ENCODE assay signal across 1 cellular context in the genomic region with DNA sequence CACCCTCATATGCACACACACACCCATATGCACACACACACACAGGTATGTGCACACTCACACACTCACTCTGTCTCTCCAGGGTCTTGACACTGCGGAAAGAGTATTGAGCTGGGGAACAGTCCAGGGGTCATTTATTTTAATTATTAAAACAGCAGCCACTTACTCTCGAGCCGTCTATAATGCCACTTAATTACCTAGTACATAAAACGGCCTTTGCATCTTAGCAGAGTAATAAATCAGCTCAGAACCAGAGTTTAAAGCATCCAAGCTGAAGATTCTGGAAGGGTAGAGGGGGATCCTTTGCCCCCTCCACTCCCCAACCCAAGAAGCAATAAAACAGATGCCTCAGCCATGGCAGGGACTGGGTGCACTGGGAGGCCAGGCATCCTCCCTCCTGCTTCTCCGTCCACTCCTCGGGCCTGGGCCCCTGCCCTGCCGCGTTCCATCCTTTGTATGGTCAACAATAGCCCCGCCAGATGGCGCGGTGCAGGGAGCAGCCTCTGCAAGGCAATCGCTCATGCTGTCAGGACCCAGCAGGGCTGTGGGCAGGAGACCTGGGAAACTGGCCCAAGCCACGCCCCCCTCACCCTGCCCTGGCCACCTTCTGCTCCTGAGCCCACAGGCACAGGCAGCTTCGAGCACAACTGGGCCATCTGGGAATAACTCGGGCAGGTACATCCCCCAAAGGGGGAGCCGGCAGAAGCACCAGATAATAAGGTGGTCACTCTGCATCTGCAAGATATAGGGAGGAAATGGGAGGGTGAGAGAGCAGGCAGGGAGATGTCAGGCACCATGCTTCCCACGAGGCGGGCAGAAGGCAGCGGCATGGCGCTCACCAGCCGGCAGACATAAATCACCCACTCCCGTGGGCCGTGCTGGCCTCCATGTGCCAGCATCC.
TF ChIP-seq lines count a peak whose summit lies in the region.

No MANE protein-coding gene starts in this region.

TF ChIP-seq in HEK293, 187 proteins besides CTCF, POLR2A, EP300 and RAD21 (continued from another document and continues in another):
- TF ChIP-seq, protein P1, sequence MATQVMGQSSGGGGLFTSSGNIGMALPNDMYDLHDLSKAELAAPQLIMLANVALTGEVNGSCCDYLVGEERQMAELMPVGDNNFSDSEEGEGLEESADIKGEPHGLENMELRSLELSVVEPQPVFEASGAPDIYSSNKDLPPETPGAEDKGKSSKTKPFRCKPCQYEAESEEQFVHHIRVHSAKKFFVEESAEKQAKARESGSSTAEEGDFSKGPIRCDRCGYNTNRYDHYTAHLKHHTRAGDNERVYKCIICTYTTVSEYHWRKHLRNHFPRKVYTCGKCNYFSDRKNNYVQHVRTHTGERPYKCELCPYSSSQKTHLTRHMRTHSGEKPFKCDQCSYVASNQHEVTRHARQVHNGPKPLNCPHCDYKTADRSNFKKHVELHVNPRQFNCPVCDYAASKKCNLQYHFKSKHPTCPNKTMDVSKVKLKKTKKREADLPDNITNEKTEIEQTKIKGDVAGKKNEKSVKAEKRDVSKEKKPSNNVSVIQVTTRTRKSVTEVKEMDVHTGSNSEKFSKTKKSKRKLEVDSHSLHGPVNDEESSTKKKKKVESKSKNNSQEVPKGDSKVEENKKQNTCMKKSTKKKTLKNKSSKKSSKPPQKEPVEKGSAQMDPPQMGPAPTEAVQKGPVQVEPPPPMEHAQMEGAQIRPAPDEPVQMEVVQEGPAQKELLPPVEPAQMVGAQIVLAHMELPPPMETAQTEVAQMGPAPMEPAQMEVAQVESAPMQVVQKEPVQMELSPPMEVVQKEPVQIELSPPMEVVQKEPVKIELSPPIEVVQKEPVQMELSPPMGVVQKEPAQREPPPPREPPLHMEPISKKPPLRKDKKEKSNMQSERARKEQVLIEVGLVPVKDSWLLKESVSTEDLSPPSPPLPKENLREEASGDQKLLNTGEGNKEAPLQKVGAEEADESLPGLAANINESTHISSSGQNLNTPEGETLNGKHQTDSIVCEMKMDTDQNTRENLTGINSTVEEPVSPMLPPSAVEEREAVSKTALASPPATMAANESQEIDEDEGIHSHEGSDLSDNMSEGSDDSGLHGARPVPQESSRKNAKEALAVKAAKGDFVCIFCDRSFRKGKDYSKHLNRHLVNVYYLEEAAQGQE (tag by site-specific recombination; IDR thresholded peaks at IDR 0.05), result no peak
- TF ChIP-seq, protein P2, sequence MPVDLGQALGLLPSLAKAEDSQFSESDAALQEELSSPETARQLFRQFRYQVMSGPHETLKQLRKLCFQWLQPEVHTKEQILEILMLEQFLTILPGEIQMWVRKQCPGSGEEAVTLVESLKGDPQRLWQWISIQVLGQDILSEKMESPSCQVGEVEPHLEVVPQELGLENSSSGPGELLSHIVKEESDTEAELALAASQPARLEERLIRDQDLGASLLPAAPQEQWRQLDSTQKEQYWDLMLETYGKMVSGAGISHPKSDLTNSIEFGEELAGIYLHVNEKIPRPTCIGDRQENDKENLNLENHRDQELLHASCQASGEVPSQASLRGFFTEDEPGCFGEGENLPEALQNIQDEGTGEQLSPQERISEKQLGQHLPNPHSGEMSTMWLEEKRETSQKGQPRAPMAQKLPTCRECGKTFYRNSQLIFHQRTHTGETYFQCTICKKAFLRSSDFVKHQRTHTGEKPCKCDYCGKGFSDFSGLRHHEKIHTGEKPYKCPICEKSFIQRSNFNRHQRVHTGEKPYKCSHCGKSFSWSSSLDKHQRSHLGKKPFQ (tag by site-specific recombination; IDR thresholded peaks at IDR 0.05), result no peak
- no peak for TF ChIP-seq ZNF426 (tag by site-specific recombination; IDR thresholded peaks at IDR 0.05)
- peak; percentile 31; the same call in 1 of the 2 replicates for TF ChIP-seq ZNF24 (tag by site-specific recombination; IDR thresholded peaks at IDR 0.05)
- TF ChIP-seq GLI2 (tag by site-specific recombination; IDR thresholded peaks at IDR 0.05; ENCODE audit: borderline replicate concordance, low read depth), result no peak
- no peak for TF ChIP-seq PRDM1 (tag by site-specific recombination; IDR thresholded peaks at IDR 0.05)
- no peak for TF ChIP-seq ZNF292 (tag by site-specific recombination; IDR thresholded peaks at IDR 0.05; ENCODE audit: borderline replicate concordance, low read depth)
- TF ChIP-seq, protein P3, sequence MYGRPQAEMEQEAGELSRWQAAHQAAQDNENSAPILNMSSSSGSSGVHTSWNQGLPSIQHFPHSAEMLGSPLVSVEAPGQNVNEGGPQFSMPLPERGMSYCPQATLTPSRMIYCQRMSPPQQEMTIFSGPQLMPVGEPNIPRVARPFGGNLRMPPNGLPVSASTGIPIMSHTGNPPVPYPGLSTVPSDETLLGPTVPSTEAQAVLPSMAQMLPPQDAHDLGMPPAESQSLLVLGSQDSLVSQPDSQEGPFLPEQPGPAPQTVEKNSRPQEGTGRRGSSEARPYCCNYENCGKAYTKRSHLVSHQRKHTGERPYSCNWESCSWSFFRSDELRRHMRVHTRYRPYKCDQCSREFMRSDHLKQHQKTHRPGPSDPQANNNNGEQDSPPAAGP (tag by site-specific recombination; IDR thresholded peaks at IDR 0.05), result peak; percentile 69; the same call in 1 of the 2 replicates
- TF ChIP-seq ZNF768 (tag by site-specific recombination; IDR thresholded peaks at IDR 0.05), result no peak
- TF ChIP-seq ZNF23 (tag by site-specific recombination; IDR thresholded peaks at IDR 0.05; ENCODE audit: borderline replicate concordance), result no peak
- TF ChIP-seq SALL2 (tag by site-specific recombination; IDR thresholded peaks at IDR 0.05; ENCODE audit: borderline replicate concordance), result no peak
- peak; percentile 43; the same call in 1 of the 2 replicates for TF ChIP-seq ZXDB (tag by site-specific recombination; IDR thresholded peaks at IDR 0.05)
- peak; percentile 57 for TF ChIP-seq ZNF76 (tag by site-specific recombination; IDR thresholded peaks at IDR 0.05; ENCODE audit: borderline replicate concordance, low read depth)
- no peak for TF ChIP-seq ZNF513 (tag by site-specific recombination; IDR thresholded peaks at IDR 0.05)
- no peak for TF ChIP-seq ZNF704 (tag by site-specific recombination; IDR thresholded peaks at IDR 0.05)
- TF ChIP-seq ZNF558 (tag by site-specific recombination; IDR thresholded peaks at IDR 0.05), result no peak
- no peak for TF ChIP-seq ZNF211 (tag by site-specific recombination; IDR thresholded peaks at IDR 0.05; ENCODE audit: low read depth)
- TF ChIP-seq GFI1B (tag by site-specific recombination; IDR thresholded peaks at IDR 0.05), result no peak
- TF ChIP-seq, protein P4, sequence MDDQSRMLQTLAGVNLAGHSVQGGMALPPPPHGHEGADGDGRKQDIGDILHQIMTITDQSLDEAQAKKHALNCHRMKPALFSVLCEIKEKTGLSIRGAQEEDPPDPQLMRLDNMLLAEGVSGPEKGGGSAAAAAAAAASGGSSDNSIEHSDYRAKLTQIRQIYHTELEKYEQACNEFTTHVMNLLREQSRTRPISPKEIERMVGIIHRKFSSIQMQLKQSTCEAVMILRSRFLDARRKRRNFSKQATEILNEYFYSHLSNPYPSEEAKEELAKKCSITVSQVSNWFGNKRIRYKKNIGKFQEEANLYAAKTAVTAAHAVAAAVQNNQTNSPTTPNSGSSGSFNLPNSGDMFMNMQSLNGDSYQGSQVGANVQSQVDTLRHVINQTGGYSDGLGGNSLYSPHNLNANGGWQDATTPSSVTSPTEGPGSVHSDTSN (CRISPR knock-in tag; IDR thresholded peaks at IDR 0.05), result no peak
- no peak for TF ChIP-seq ZNF610 (tag by site-specific recombination; IDR thresholded peaks at IDR 0.05; ENCODE audit: borderline replicate concordance)
- TF ChIP-seq ZNF2 (tag by site-specific recombination; IDR thresholded peaks at IDR 0.05), result peak; percentile 90
- no peak for TF ChIP-seq ZNF548 (tag by site-specific recombination; IDR thresholded peaks at IDR 0.05)
- peak; percentile 37; the same call in 1 of the 2 replicates for TF ChIP-seq TRIM28 (IDR thresholded peaks at IDR 0.05; ENCODE audit: borderline replicate concordance, low read length)
- TF ChIP-seq ZNF112 (tag by site-specific recombination; IDR thresholded peaks at IDR 0.05), result no peak
- peak; percentile 78 for TF ChIP-seq PRDM10 (tag by site-specific recombination; IDR thresholded peaks at IDR 0.05)
- TF ChIP-seq ZNF311 (tag by site-specific recombination; IDR thresholded peaks at IDR 0.05; ENCODE audit: borderline replicate concordance), result no peak
- TF ChIP-seq ZNF580 (tag by site-specific recombination; IDR thresholded peaks at IDR 0.05), result no peak
- TF ChIP-seq ZNF239 (tag by site-specific recombination; IDR thresholded peaks at IDR 0.05), result no peak
- TF ChIP-seq ZNF510 (tag by site-specific recombination; IDR thresholded peaks at IDR 0.05; ENCODE audit: insufficient replicate concordance), result no peak
- TF ChIP-seq ZBTB8A (tag by site-specific recombination; IDR thresholded peaks at IDR 0.05), result no peak
- TF ChIP-seq MZF1 (tag by site-specific recombination; IDR thresholded peaks at IDR 0.05; ENCODE audit: borderline replicate concordance), result no peak
- TF ChIP-seq KLF9 (tag by site-specific recombination; IDR thresholded peaks at IDR 0.05; ENCODE audit: low read depth), result peak; percentile 76
- TF ChIP-seq ZNF473 (tag by site-specific recombination; IDR thresholded peaks at IDR 0.05), result no peak
- TF ChIP-seq ZNF140 (tag by site-specific recombination; IDR thresholded peaks at IDR 0.05), result no peak
- TF ChIP-seq, protein P5, sequence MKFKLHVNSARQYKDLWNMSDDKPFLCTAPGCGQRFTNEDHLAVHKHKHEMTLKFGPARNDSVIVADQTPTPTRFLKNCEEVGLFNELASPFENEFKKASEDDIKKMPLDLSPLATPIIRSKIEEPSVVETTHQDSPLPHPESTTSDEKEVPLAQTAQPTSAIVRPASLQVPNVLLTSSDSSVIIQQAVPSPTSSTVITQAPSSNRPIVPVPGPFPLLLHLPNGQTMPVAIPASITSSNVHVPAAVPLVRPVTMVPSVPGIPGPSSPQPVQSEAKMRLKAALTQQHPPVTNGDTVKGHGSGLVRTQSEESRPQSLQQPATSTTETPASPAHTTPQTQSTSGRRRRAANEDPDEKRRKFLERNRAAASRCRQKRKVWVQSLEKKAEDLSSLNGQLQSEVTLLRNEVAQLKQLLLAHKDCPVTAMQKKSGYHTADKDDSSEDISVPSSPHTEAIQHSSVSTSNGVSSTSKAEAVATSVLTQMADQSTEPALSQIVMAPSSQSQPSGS (tag by site-specific recombination; IDR thresholded peaks at IDR 0.05; ENCODE audit: low read depth), result no peak
- TF ChIP-seq ZNF777 (tag by site-specific recombination; IDR thresholded peaks at IDR 0.05; ENCODE audit: borderline replicate concordance), result no peak
- peak; percentile 53 for TF ChIP-seq ZBTB17 (tag by site-specific recombination; IDR thresholded peaks at IDR 0.05)
- TF ChIP-seq ZBTB7A (tag by site-specific recombination; IDR thresholded peaks at IDR 0.05; ENCODE audit: low read depth), result no peak
- no peak for TF ChIP-seq ZNF366 (tag by site-specific recombination; conservative IDR thresholded peaks at IDR 0.05)
- TF ChIP-seq, protein P6, sequence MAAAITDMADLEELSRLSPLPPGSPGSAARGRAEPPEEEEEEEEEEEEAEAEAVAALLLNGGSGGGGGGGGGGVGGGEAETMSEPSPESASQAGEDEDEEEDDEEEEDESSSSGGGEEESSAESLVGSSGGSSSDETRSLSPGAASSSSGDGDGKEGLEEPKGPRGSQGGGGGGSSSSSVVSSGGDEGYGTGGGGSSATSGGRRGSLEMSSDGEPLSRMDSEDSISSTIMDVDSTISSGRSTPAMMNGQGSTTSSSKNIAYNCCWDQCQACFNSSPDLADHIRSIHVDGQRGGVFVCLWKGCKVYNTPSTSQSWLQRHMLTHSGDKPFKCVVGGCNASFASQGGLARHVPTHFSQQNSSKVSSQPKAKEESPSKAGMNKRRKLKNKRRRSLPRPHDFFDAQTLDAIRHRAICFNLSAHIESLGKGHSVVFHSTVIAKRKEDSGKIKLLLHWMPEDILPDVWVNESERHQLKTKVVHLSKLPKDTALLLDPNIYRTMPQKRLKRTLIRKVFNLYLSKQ (tag by site-specific recombination; IDR thresholded peaks at IDR 0.05; ENCODE audit: borderline replicate concordance), result no peak
- peak; percentile 60 for TF ChIP-seq ZFHX2 (tag by site-specific recombination; conservative IDR thresholded peaks at IDR 0.05)
